Comparison of ENCODE assay signal across 8 cellular contexts in genomic region chr19:17448190-17448967, GRCh38. TPM values are rescaled to one million over a fixed set of nuclear protein-coding genes. Genes with fewer than 3 reads are reported as not detected.
DNase-seq lines count a peak whose midpoint lies in the region; ATAC-seq, FAIRE-seq and TF ChIP-seq lines count a peak whose summit lies in the region.

Gene TMEM221 (minus strand): TSS chr19:17448668. CDS start chr19:17448462, 206 bp downstream.

- no peaks in the 10 kb centered on the region for H3K36me3 Mint-ChIP-seq in T-helper 2 cell treated with Interferon-gamma antibody and Interleukin-4, amounts not matched to agents 5 μg/mL and 100 μg/mL, for 36 hours (ENCODE audit: low read depth)

- no peak for TF ChIP-seq EP300 in K562 (IDR thresholded peaks at IDR 0.05; ENCODE audit: low read length)

- peak; percentile 15 to 39; a peak in 2 of 4 replicates for TF ChIP-seq RAD21 in K562 (CRISPR knock-in tag; conservative IDR thresholded peaks at IDR 0.05 in 1 of 2, IDR thresholded peaks at IDR 0.05 in 1 of 2)

- H3K27me3 Mint-ChIP-seq in T-helper 2 cell treated with Interferon-gamma antibody and Interleukin-4, amounts not matched to agents 5 μg/mL and 100 μg/mL, for 36 hours (ENCODE audit: low read depth): peaks cover 17% of the 10 kb centered on the region

- peak within 1 kb of the TSS; percentile 66 for H3K4me3 ChIP-seq in GM23248
- peak within 1 kb of the TSS; percentile 43 for H3K4me3 ChIP-seq in K562
- peak within 1 kb of the TSS in 2 of 3 experiments; percentile 30 to 34 for H3K4me3 ChIP-seq in keratinocyte (ENCODE audit: control insufficient read depth in 2 of 3, extremely low read depth in 1 of 3, insufficient read depth in 2 of 3, low read depth in 1 of 3, low read length in 3 of 3)

- peaks cover 12% of the 10 kb centered on the region for H3K4me1 Mint-ChIP-seq in T-helper 2 cell treated with Interferon-gamma antibody and Interleukin-4, amounts not matched to agents 5 μg/mL and 100 μg/mL, for 36 hours (ENCODE audit: low read depth)

- no peaks in the 10 kb centered on the region for H3K9me3 ChIP-seq in GM23248 (ENCODE audit: low read depth)
- H3K9me3 ChIP-seq in K562 (replicated peaks; ENCODE audit: control insufficient read depth, insufficient read depth, low read depth, low read length): no peaks in the 10 kb centered on the region
- no peaks in the 10 kb centered on the region for H3K9me3 ChIP-seq in keratinocyte (ENCODE audit: control insufficient read depth, low read depth, low read length)

- no peaks in the 10 kb centered on the region for H3K9me2 ChIP-seq in GM23248 (ENCODE audit: insufficient read depth)

- DNase-seq in 8988T (peak; percentile 76), GM23248 (peak; percentile 69), K562 (ENCODE audit: extremely low read depth in 1 of 4, low spot score in 3 of 4) (peak; percentile 65 to 91 (median 84)), keratinocyte (ENCODE audit: low read depth, low spot score) (no peak), putamen (ENCODE audit: low spot score) (no peak), amniotic stem cell (lab: John Stamatoyannopoulos, UW) (no peak)
- peak; percentile 39 for DNase-seq in T-helper 2 cell treated with Interferon-gamma antibody and Interleukin-4, amounts not matched to agents 5 μg/mL and 100 μg/mL, for 36 hours (ENCODE audit: low spot score)
- DNase-seq in stimulated activated CD4-positive, alpha-beta T cell treated with anti-CD3 and anti-CD28 coated beads, TNF-alpha, amount 100 ng/mL, for 1 hour (ENCODE audit: low read depth in 3 of 3, low spot score in 1 of 3): peak in 2 of 3 donors; percentile 27 to 44

- no TSS peak for BruUV-seq in K562 (replicated peaks; lab: Mats Ljungman, UMichigan)

- 1% methylated on average over 34 to 71 of the region's 77 CpGs for WGBS in GM23248 (ENCODE audit: low coverage in 1 of 2, low lambda C conversion rate in 2 of 2, missing lambda C conversion rate in 2 of 2), 2 experiments
- 3% methylated on average over 44 of the region's 77 CpGs for WGBS in K562 (ENCODE audit: insufficient coverage, low coverage, missing lambda C conversion rate)

- TF ChIP-seq POLR2A in K562 (conservative IDR thresholded peaks at IDR 0.05): no peak

- no peaks in the 10 kb centered on the region for H3K36me3 ChIP-seq in GM23248 (ENCODE audit: low read depth)
- no peaks in the 10 kb centered on the region for H3K36me3 ChIP-seq in K562 (ENCODE audit: control insufficient read depth, insufficient read depth, low read length)
- H3K36me3 ChIP-seq in keratinocyte (ENCODE audit: control insufficient read depth in 2 of 2, extremely low read depth in 1 of 2, insufficient read depth in 2 of 2, low read length in 2 of 2): no peaks in the 10 kb centered on the region

- POLR2A ChIA-PET in K562 (lab: Yijun Ruan, JAX): interaction anchor here (0.5 to 1.3 kb wide), 5 partner anchors 18 to 833 kb away, joined by 3 to 5 read pairs (median 4); partner anchors contain the start of genes JUND, MVB12A and PGLS

- H3K4me3 Mint-ChIP-seq in T-helper 2 cell treated with Interferon-gamma antibody and Interleukin-4, amounts not matched to agents 5 μg/mL and 100 μg/mL, for 36 hours: peak within 1 kb of the TSS; percentile 38

- no peaks in the 10 kb centered on the region for H3K4me1 ChIP-seq in GM23248 (ENCODE audit: insufficient read depth)
- peaks cover 9 to 28% of the 10 kb centered on the region in 2 experiments; a peak in 4 of 5 replicates for H3K4me1 ChIP-seq in K562 (replicated peaks in 1 of 2; ENCODE audit: control insufficient read depth in 2 of 2, insufficient read depth in 2 of 2, low read length in 2 of 2)
- H3K4me1 ChIP-seq in keratinocyte (ENCODE audit: control insufficient read depth, extremely low read depth, insufficient read depth, low read length): peaks cover 10% of the 10 kb centered on the region

- H3K9me3 Mint-ChIP-seq in T-helper 2 cell treated with Interferon-gamma antibody and Interleukin-4, amounts not matched to agents 5 μg/mL and 100 μg/mL, for 36 hours: no peaks in the 10 kb centered on the region

- in situ Hi-C loops in GM23248 (cut with MboI): no loop called here
- in situ Hi-C loops in K562 (cut with MboI): loop anchor here (5.0 kb wide), 1 partner anchor 409 kb away; the partner anchor contains the start of gene RPL18A

- H3K27ac ChIP-seq in GM23248 (no peak within 1 kb of the TSS), K562 (ENCODE audit: extremely low read depth, low read depth, low read length) (no peak within 1 kb of the TSS), keratinocyte (ENCODE audit: control insufficient read depth, insufficient read depth, low read length) (no peak within 1 kb of the TSS)

- FAIRE-seq in K562 (lab: Jason Lieb, UNC) (no peak), keratinocyte (lab: Jason Lieb, UNC) (no peak)

- CTCF ChIA-PET in K562 (lab: Yijun Ruan, JAX; ENCODE audit: low intra/inter-chr PET ratio): interaction anchor here (0.6 to 1.1 kb wide), 2 partner anchors 54 to 1439 kb away, joined by 3 read pairs; no protein-coding TSS in a partner anchor

- H2AFZ ChIP-seq in GM23248 (peak within 1 kb of the TSS; percentile 77), K562 (ENCODE audit: low read depth, low read length) (peak within 1 kb of the TSS; percentile 65; the same call in 1 of the 2 replicates), keratinocyte (ENCODE audit: control insufficient read depth, low read length) (no peak within 1 kb of the TSS)

- H3K9me1 ChIP-seq in K562 (ENCODE audit: control insufficient read depth, insufficient read depth, low read length) (no peaks in the 10 kb centered on the region), keratinocyte (ENCODE audit: control insufficient read depth, extremely low read depth, insufficient read depth, low read length) (no peaks in the 10 kb centered on the region)

- H3K9ac ChIP-seq in GM23248 (0 out of 2 replicates have a peak within 1 kb of the TSS, but pooled peaks have one; percentile 43), K562 (ENCODE audit: insufficient read depth in 1 of 2, low read depth in 2 of 2, low read length in 2 of 2) (peak within 1 kb of the TSS in 1 of 2 experiments; percentile 89; a peak in 2 of 4 replicates), keratinocyte (ENCODE audit: control insufficient read depth, extremely low read depth, insufficient read depth, low read length) (no peak within 1 kb of the TSS)

- no peaks in the 10 kb centered on the region for H3K79me2 ChIP-seq in GM23248 (ENCODE audit: insufficient read depth)
- no peaks in the 10 kb centered on the region for H3K79me2 ChIP-seq in K562 (ENCODE audit: control insufficient read depth, insufficient read depth, low read length)
- H3K79me2 ChIP-seq in keratinocyte (ENCODE audit: control insufficient read depth, insufficient read depth, low read length): no peaks in the 10 kb centered on the region

- peak within 1 kb of the TSS; percentile 81 for H3K4me2 ChIP-seq in GM23248 (ENCODE audit: unreplicated experiment)
- peak within 1 kb of the TSS; percentile 57; the same call in 1 of the 2 replicates for H3K4me2 ChIP-seq in K562 (ENCODE audit: insufficient read depth, low read length)
- peak within 1 kb of the TSS; percentile 16 for H3K4me2 ChIP-seq in keratinocyte (ENCODE audit: control insufficient read depth, extremely low read depth, insufficient read depth, low read depth, low read length)

- no peaks in the 10 kb centered on the region for H3K27me3 ChIP-seq in GM23248 (replicated peaks; ENCODE audit: insufficient read depth)
- H3K27me3 ChIP-seq in K562 (ENCODE audit: control insufficient read depth in 2 of 2, insufficient read depth in 2 of 2, low read length in 2 of 2): peaks cover 0 to 10% of the 10 kb centered on the region in 2 experiments; a peak in 2 of 5 replicates
- H3K27me3 ChIP-seq in keratinocyte (ENCODE audit: control insufficient read depth, extremely low read depth, insufficient read depth, low read length): peaks cover 12% of the 10 kb centered on the region

- H4K20me1 ChIP-seq in GM23248 (ENCODE audit: insufficient read depth) (no peaks in the 10 kb centered on the region), K562 (replicated peaks; ENCODE audit: control insufficient read depth, insufficient read depth, low read length) (no peaks in the 10 kb centered on the region), keratinocyte (ENCODE audit: control insufficient read depth, extremely low read depth, insufficient read depth, low read length) (no peaks in the 10 kb centered on the region)

- dilution Hi-C loops in keratinocyte (cut with MboI; ENCODE audit: extremely low pct_ligation_motif_present, low sequenced_read_pairs): no loop called here

- peak; percentile 85 for ATAC-seq in K562

- TF ChIP-seq CTCF in K562 (IDR thresholded peaks at IDR 0.05 in 2 of 3, conservative IDR thresholded peaks at IDR 0.05 in 1 of 3; ENCODE audit: insufficient read depth in 2 of 3, low read depth in 1 of 3, low read length in 3 of 3): peak; percentile 53 to 80 (median 69)
- TF ChIP-seq CTCF in keratinocyte (optimal IDR thresholded peaks at IDR 0.05 in 1 of 3, IDR thresholded peaks at IDR 0.05 in 1 of 3, conservative IDR thresholded peaks at IDR 0.05 in 1 of 3; ENCODE audit: extremely low read depth in 1 of 3, insufficient read depth in 2 of 3, low read length in 3 of 3): peak in 2 of 3 experiments; percentile 45 to 51

- H3F3A ChIP-seq in GM23248 (ENCODE audit: insufficient read depth): no peaks in the 10 kb centered on the region

- intact Hi-C loops in K562 (cut with micrococcal nuclease): loop anchor here (2.0 kb wide), 1 partner anchor 54 kb away; the partner anchor contains the start of gene CCDC194

- H3K27ac Mint-ChIP-seq in T-helper 2 cell treated with Interferon-gamma antibody and Interleukin-4, amounts not matched to agents 5 μg/mL and 100 μg/mL, for 36 hours: no peak within 1 kb of the TSS

RNA-seq across cellular contexts. Expression of gene TMEM221, which starts in this region (rescaled TPM):
- total RNA-seq in GM23248 (2014; rRNA removed; shearing (Covaris generic)): 0.22 TPM in 1 of 2 replicates, not detected in the other
- 0.30 TPM in 1 of 2 replicates, not detected in the other for polyA plus RNA-seq in GM23248 (2016; fragmentation: Nextera tagmentation; extraction: Ambion mirVana)
- total RNA-seq in K562 (2011; cell fraction: chromatin; rRNA removed; ENCODE audit: low replicate concordance): 0.62 TPM in 1 of 2 replicates, not detected in the other
- 0.26 TPM in 1 of 2 replicates, not detected in the other for total RNA-seq in K562 (2011; cell fraction: nucleolus; rRNA removed)
- total RNA-seq in K562 (2011; cell fraction: nucleoplasm; rRNA removed): 0.22 TPM in 1 of 2 replicates, not detected in the other
- total RNA-seq in K562 (2014; rRNA removed): not detected in 2 replicates
- total RNA-seq in K562 (2014; rRNA removed; fragmentation: Illumina TruSeq; extraction: Trizol): not detected in 2 replicates
- not detected in 2 replicates for total RNA-seq in K562 (2015; rRNA removed; fragmentation: Illumina TruSeq; extraction: Trizol)
- total RNA-seq in K562 (2021): not detected in 2 replicates
- polyA plus RNA-seq in K562 (2011; rRNA removed): 0.15 and 0.35 TPM in 2 replicates
- polyA plus RNA-seq in K562 (2011; cell fraction: cytosol; rRNA removed): 0.10 and 0.18 TPM in 2 replicates
- 0.18 and 0.28 TPM in 2 replicates for polyA plus RNA-seq in K562 (2011; cell fraction: nucleus; rRNA removed)
- 0.12 TPM in 1 of 2 replicates, not detected in the other for polyA plus RNA-seq in K562 (2012)
- not detected in 2 replicates for polyA plus RNA-seq in K562 (2014; fragmentation: Illumina TruSeq; extraction: Trizol)
- polyA plus RNA-seq in K562 (2014; fragmentation: Nextera tagmentation; extraction: Ambion mirVana): under 1 TPM in 1 of 2 experiments, not detected in 1; 0.06 TPM
- polyA plus RNA-seq in K562 (2014; rRNA removed): not detected in 2 replicates
- not detected in 2 replicates for polyA minus RNA-seq in K562 (2011; rRNA and poly(A)+ RNA removed)
- not detected in 2 replicates for polyA minus RNA-seq in K562 (2011; cell fraction: cytosol; rRNA and poly(A)+ RNA removed)
- polyA minus RNA-seq in K562 (2011; cell fraction: nucleus; rRNA and poly(A)+ RNA removed): 0.22 and 0.27 TPM in 2 replicates
- polyA plus RNA-seq in keratinocyte: 0.04 to 0.08 TPM (median 0.06 TPM) in 3 replicates
- polyA plus RNA-seq in keratinocyte (2011; ENCODE audit: low read depth): not detected
- 0.04 and 0.09 TPM in 2 replicates for polyA plus RNA-seq in keratinocyte (2011; cell fraction: cytosol; rRNA removed)
- 0.16 and 0.27 TPM in 2 replicates for polyA plus RNA-seq in keratinocyte (2011; cell fraction: nucleus; rRNA removed)
- 0.10 and 0.25 TPM in 2 replicates for polyA plus RNA-seq in keratinocyte (2012; ENCODE audit: low replicate concordance)
- 0.16 TPM in 1 of 3 replicates, not detected in the others for polyA minus RNA-seq in keratinocyte
- not detected for polyA minus RNA-seq in keratinocyte (2011; cell fraction: cytosol; rRNA and poly(A)+ RNA removed)
- polyA minus RNA-seq in keratinocyte (2011; cell fraction: nucleus; rRNA and poly(A)+ RNA removed): not detected in 2 replicates

Comparison
In these comparisons a context has a peak if more than half of its experiments do, and no peak if none do; other contexts are left out.
1. Peak in DNase-seq, H3K4me3 ChIP-seq, H3K9ac ChIP-seq and H3K4me2 ChIP-seq in GM23248; RNA of the gene not detected or under 1 TPM.
2. Peak in DNase-seq, ATAC-seq, H3K4me3 ChIP-seq and H3K4me2 ChIP-seq in K562; RNA of the gene not detected or under 1 TPM.
3. DNase-seq: peak in 8988T (single experiment), T-helper 2 cell treated with Interferon-gamma antibody and Interleukin-4, amounts not matched to agents 5 μg/mL and 100 μg/mL, for 36 hours (single experiment) and stimulated activated CD4-positive, alpha-beta T cell treated with anti-CD3 and anti-CD28 coated beads, TNF-alpha, amount 100 ng/mL, for 1 hour (2 of 3); none in keratinocyte (single experiment), putamen (single experiment) and amniotic stem cell (single experiment).
4. H3K4me2 ChIP-seq: peak in every context shown above with its lines; median percentile 81 in GM23248; 57 in K562; 16 in keratinocyte.
5. Peak in every context shown above with its lines, with median percentiles within 50 percentile points of each other: H3K4me3 ChIP-seq.